ENCODE assay signal across 31 cellular contexts in the genomic region with DNA sequence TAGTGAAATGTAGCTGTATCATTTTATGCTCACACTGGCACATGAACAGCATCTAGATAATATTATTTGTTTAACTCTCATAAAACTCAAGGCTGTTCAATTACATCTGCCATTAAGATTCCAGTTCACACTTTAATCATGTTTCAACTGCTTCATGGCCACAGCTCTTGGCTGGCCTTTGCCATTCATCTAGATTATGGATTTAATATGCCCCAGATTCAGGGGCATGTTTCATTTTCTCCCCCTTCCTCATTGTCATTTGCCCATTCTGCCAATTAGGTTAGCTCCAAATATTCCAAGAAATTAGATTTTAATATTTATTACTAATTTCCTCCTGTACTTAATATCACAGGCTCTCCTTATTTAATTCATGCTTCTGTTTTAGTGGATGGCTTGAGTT.
"Had no signal": no experiment of that assay in that cellular context is flagged by ENCODE, and none has a peak within 500 bp of the region (broad histone marks: within the 10 kb centered on the region; RNA-seq: fewer than 3 reads in every experiment).

No MANE protein-coding gene starts in this region.

- DNase-seq: activated effector memory CD4-positive, alpha-beta T cell treated with anti-CD3 and anti-CD28 coated beads, Interleukin-2, amount 50 U/mL, for 16 hours; activated effector memory CD4-positive, alpha-beta T cell treated with Interleukin-2 at 50 U/mL for 16 hours; activated gamma-delta T cell; activated gamma-delta T cell treated with Interleukin-2 at 50 U/mL for 16 hours; activated naive CD4-positive, alpha-beta T cell; activated naive CD4-positive, alpha-beta T cell treated with anti-CD3 and anti-CD28 coated beads for 36 hours; activated naive CD4-positive, alpha-beta T cell treated with anti-CD3 and anti-CD28 coated beads, Interleukin-2, amount 10 ng/mL, durations not matched to agents 7 days and 5 days; activated naive CD4-positive, alpha-beta T cell treated with anti-CD3 and anti-CD28 coated beads, Interleukin-2, amount 50 U/mL, for 16 hours; activated naive CD4-positive, alpha-beta T cell treated with Interleukin-2 at 50 U/mL for 16 hours; activated naive CD8-positive, alpha-beta T cell treated with anti-CD3 and anti-CD28 coated beads for 36 hours; activated naive CD8-positive, alpha-beta T cell treated with anti-CD3 and anti-CD28 coated beads, Interleukin-2, amount 10 ng/mL, durations not matched to agents 7 days and 5 days; activated naive CD8-positive, alpha-beta T cell treated with anti-CD3 and anti-CD28 coated beads, Interleukin-2, amount 50 U/mL, for 24 hours; activated T-cell treated with anti-CD3 and anti-CD28 coated beads, Interleukin-2, amount 50 U/mL, for 24 hours; activated T-cell treated with anti-CD3 and anti-CD28 coated beads, Interleukin-2, amount 50 U/mL, for 4 hours; activated T-cell treated with anti-CD3 and anti-CD28 coated beads, Interleukin-2, amount 50 U/mL, for 48 hours; activated T-cell treated with anti-CD3 and anti-CD28 coated beads, Interleukin-2, amount 50 U/mL, for 72 hours; adrenal gland; amniotic stem cell; amygdala; anterior cingulate cortex; aorta; body of pancreas; brain microvascular endothelial cell; caudate nucleus; central memory CD4-positive, alpha-beta T cell; cerebellar nuclear complex had no signal

- H3K36me3 ChIP-seq: adrenal gland, ascending aorta, brain microvascular endothelial cell, breast epithelium, cardiac muscle cell had no signal

- H3K27me3 ChIP-seq: adrenal gland, ascending aorta, body of pancreas, brain microvascular endothelial cell, breast epithelium, cardiac muscle cell had no signal

- H3K27ac ChIP-seq: adrenal gland, ascending aorta, body of pancreas, brain microvascular endothelial cell, breast epithelium, cardiac muscle cell had no signal

- ATAC-seq: activated naive CD4-positive, alpha-beta T cell treated with anti-CD3 and anti-CD28 coated beads, Interleukin-2, amount 50 U/mL, for 72 hours; activated naive CD8-positive, alpha-beta T cell treated with anti-CD3 and anti-CD28 coated beads, Interleukin-2, amount 50 U/mL, for 24 hours; activated T-cell treated with anti-CD3 and anti-CD28 coated beads, Interleukin-2, amount 50 U/mL, for 4 hours; activated T-cell treated with anti-CD3 and anti-CD28 coated beads, Interleukin-2, amount 50 U/mL, for 72 hours; activated T-helper 17 cell treated with anti-CD3 and anti-CD28 coated beads, Interleukin-2, amount 50 U/mL, for 72 hours; body of pancreas had no signal

- H3K4me1 ChIP-seq: adrenal gland, ascending aorta, body of pancreas, breast epithelium had no signal

- H3K9me3 ChIP-seq: adrenal gland, ascending aorta, body of pancreas, breast epithelium had no signal

- H3K4me3 ChIP-seq: adrenal gland, ascending aorta, body of pancreas, breast epithelium, cardiac muscle cell had no signal
